In genomic region chr3:132726341-132726823, GRCh38 we compare ENCODE assay signal across 1 cellular context.
TF ChIP-seq lines count a peak whose summit lies in the region.

No MANE protein-coding gene starts in this region.

TF ChIP-seq in WTC11, 78 proteins besides CTCF, POLR2A, EP300 and RAD21 (continued from another document):
- TF ChIP-seq USF2 (CRISPR knock-in tag; IDR thresholded peaks at IDR 0.05) (no peak), MAX (CRISPR knock-in tag; IDR thresholded peaks at IDR 0.05) (no peak), ZNF671 (CRISPR knock-in tag; IDR thresholded peaks at IDR 0.05) (no peak), ZNF232 (CRISPR knock-in tag; IDR thresholded peaks at IDR 0.05) (no peak), E2F4 (CRISPR knock-in tag; IDR thresholded peaks at IDR 0.05; ENCODE audit: borderline replicate concordance, low read depth) (no peak), SOX15 (CRISPR knock-in tag; IDR thresholded peaks at IDR 0.05) (no peak)
